Comparison of ENCODE assay signal across 9 cellular contexts in the genomic region with DNA sequence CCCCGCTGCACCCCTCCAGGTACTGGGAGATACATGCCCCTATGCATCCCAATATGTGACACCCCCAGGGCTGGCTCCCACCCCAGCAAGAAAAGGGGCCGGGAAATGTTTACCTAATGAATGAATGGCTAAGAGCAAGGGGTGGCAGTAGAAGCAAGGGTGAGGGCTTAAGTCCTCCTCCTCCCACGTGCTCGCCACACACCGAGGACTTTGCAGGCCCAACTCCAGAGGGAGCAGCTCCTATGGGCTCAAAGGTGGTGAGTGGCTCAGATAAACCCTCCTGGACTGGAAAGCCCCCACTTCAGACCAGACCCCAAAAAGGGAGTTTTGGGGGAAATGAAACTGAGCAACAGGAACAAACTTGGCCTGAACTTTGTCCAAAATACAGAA.
DNase-seq lines count a peak whose midpoint lies in the region; ATAC-seq and FAIRE-seq lines count a peak whose summit lies in the region.
"Had no signal": no experiment of that assay in that cellular context is flagged by ENCODE, and none has a peak within 500 bp of the region (broad histone marks: within the 10 kb centered on the region; RNA-seq: fewer than 3 reads in every experiment).

No MANE protein-coding gene starts in this region.

- FAIRE-seq in GM19239 (lab: Jason Lieb, UNC), result peak; percentile 40
- FAIRE-seq in RCC 7860 (lab: Jason Lieb, UNC), result no peak
- FAIRE-seq: HTR-8/SVneo had no signal

- peak; percentile 30 for ATAC-seq in HG03442 (IDR thresholded peaks at IDR 0.05; ENCODE audit: unreplicated experiment)
- ATAC-seq in stimulated activated naive CD8-positive, alpha-beta T cell treated with anti-CD3 and anti-CD28 coated beads, Interleukin-15, Interleukin-2, amounts not matched to agents 100 U/mL and 50 U/mL, for 24 hours, result peak; percentile 44

- no peak for DNase-seq in GM19239 (ENCODE audit: insufficient read length, low spot score)
- peak; percentile 51 for DNase-seq in ecto neural progenitor cell (ENCODE audit: low spot score)
- no peak for DNase-seq in stimulated activated naive CD8-positive, alpha-beta T cell treated with anti-CD3 and anti-CD28 coated beads, Interleukin-15, Interleukin-2, amounts not matched to agents 100 U/mL and 50 U/mL, for 24 hours
- DNase-seq in RCC 7860 (ENCODE audit: low spot score), result no peak
- no peak for DNase-seq in NCI-H1092 (lab: John Stamatoyannopoulos, UW)
- DNase-seq in activated naive CD4-positive, alpha-beta T cell treated with Interleukin-2 at 50 U/mL for 16 hours, result no peak
- DNase-seq: natural killer cell had no signal
